ENCODE assay signal across 8 cellular contexts in genomic region chr2:34372967-34373366, GRCh38.
"Had no signal": no experiment of that assay in that cellular context is flagged by ENCODE, and none has a peak within 500 bp of the region (broad histone marks: within the 10 kb centered on the region; RNA-seq: fewer than 3 reads in every experiment).

No MANE protein-coding gene starts in this region.

- ATAC-seq: K562 had no signal

- H3K4me3 Mint-ChIP-seq: IgD-negative memory B cell had no signal

- H3K27ac Mint-ChIP-seq: IgD-negative memory B cell had no signal

- H3K4me1 Mint-ChIP-seq: IgD-negative memory B cell had no signal

- H3K27ac ChIP-seq: HL-60, KMS-11 had no signal

- H3K27me3 Mint-ChIP-seq: IgD-negative memory B cell had no signal

- FAIRE-seq: HTR-8/SVneo, K562 had no signal

- H3K9ac ChIP-seq: KMS-11 had no signal

- DNase-seq: IMR-90, KBM-7, KG1 had no signal

- H3K4me2 ChIP-seq: KMS-11 had no signal

- H3K4me3 ChIP-seq: K562 had no signal
